ENCODE assay signal across 23 cellular contexts in the genomic region with DNA sequence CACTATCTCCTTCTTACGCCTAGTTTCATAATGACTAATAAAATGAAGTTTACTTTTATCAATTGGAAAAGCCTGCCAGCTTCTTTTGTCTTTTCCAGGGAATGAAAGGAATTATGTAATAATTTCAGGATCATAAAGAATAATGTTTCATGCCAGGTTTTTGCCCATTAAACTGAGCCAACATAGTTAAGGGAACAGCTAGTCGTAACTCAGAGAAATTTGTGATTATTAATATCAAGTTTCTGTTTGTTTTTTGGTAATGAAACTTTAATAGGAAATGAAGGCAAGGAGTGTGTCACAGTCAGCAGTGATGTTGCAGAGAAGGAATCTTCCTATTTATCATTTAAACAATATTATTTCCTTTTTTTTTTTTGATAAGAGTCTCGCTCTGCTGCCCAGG. TPM values are rescaled to one million over a fixed set of nuclear protein-coding genes. Genes with fewer than 3 reads are reported as not detected.
DNase-seq lines count a peak whose midpoint lies in the region; TF ChIP-seq lines count a peak whose summit lies in the region.
"Had no signal": no experiment of that assay in that cellular context is flagged by ENCODE, and none has a peak within 500 bp of the region (broad histone marks: within the 10 kb centered on the region; RNA-seq: fewer than 3 reads in every experiment).

No MANE protein-coding gene starts in this region.

- TF ChIP-seq EP300 in SK-N-SH (IDR thresholded peaks at IDR 0.05; ENCODE audit: borderline replicate concordance in 1 of 2, low read depth in 1 of 2, low read length in 1 of 2): no peak
- TF ChIP-seq EP300 in tibial nerve (IDR thresholded peaks at IDR 0.05): no peak

- CTCF ChIA-PET in SK-N-SH (lab: Yijun Ruan, JAX): interaction anchor here (0.6 to 0.9 kb wide), 2 partner anchors 247 to 1300 kb away, joined by 3 read pairs; no protein-coding TSS in a partner anchor

- H3K9me2 ChIP-seq in SK-N-SH: no peaks in the 10 kb centered on the region

- H3K27me3 ChIP-seq in SK-N-SH (ENCODE audit: insufficient read depth) (no peaks in the 10 kb centered on the region), neutrophil (no peaks in the 10 kb centered on the region), tibial nerve (no peaks in the 10 kb centered on the region)
- H3K27me3 ChIP-seq: SJSA1 had no signal

- no peak for TF ChIP-seq POLR2A in tibial nerve (IDR thresholded peaks at IDR 0.05)

- no peak for TF ChIP-seq CTCF in C4-2B (conservative IDR thresholded peaks at IDR 0.05)
- TF ChIP-seq CTCF in LNCaP clone FGC (IDR thresholded peaks at IDR 0.05; ENCODE audit: control insufficient read depth, extremely low read depth, insufficient read depth): no peak
- TF ChIP-seq CTCF in SK-N-SH (IDR thresholded peaks at IDR 0.05): no peak
- TF ChIP-seq CTCF in neutrophil (IDR thresholded peaks at IDR 0.05): no peak
- TF ChIP-seq CTCF in tibial nerve (IDR thresholded peaks at IDR 0.05): no peak

- H3K4me1 ChIP-seq in SK-N-SH (ENCODE audit: control insufficient read depth in 1 of 2, insufficient read depth in 2 of 2, low read depth in 1 of 2, low read length in 1 of 2) (peaks cover 0 to 4% of the 10 kb centered on the region in 2 experiments; a peak in 3 of 4 replicates), neutrophil (ENCODE audit: control insufficient read depth in 1 of 2, insufficient read depth in 1 of 2, low read depth in 1 of 2, low read length in 1 of 2) (peaks cover 98 to 100% of the 10 kb centered on the region in 2 experiments), tibial nerve (peaks cover 0 to 46% (median 8%) of the 10 kb centered on the region in 4 donors)

- whole genome bisulfite sequencing in SK-N-SH (ENCODE audit: low lambda C conversion rate): 88% methylated on average over 3 of the region's 3 CpGs
- 88 to 93% methylated on average over 3 of the region's 3 CpGs for WGBS in tibial nerve, 2 donors

- H3F3A ChIP-seq in SK-N-SH (replicated peaks; ENCODE audit: insufficient read depth): peaks cover 16% of the 10 kb centered on the region

- POLR2A ChIA-PET in SK-N-SH (lab: Yijun Ruan, JAX): no interaction called here

- no peak overlapping the region for H2AFZ ChIP-seq in SK-N-SH (ENCODE audit: low read depth)

- no peaks in the 10 kb centered on the region; the same call in 1 of the 2 replicates for H4K20me1 ChIP-seq in SK-N-SH (ENCODE audit: insufficient read depth)

- TF ChIP-seq RAD21 in SK-N-SH (IDR thresholded peaks at IDR 0.05; ENCODE audit: low read length): no peak

- H3K4me3 ChIP-seq in LNCaP clone FGC (ENCODE audit: low read depth, low read length) (no peak overlapping the region), SK-N-SH (ENCODE audit: low read depth in 2 of 2, low read length in 1 of 2) (no peak overlapping the region), neutrophil (ENCODE audit: low read depth in 1 of 2, low read length in 1 of 2) (peak overlapping the region in 1 of 2 experiments; percentile 47), tibial nerve (no peak overlapping the region)
- H3K4me3 ChIP-seq: A549, SJSA1 had no signal

- DNase-seq in LNCaP clone FGC (ENCODE audit: low read depth) (peak; percentile 95), SK-N-SH (no peak), NCI-H446 treated with DMSO at 0.1 percent for 48 hours (lab: John Stamatoyannopoulos, UW) (no peak), mesenteric fat pad (ENCODE audit: low spot score) (no peak), tibial nerve (ENCODE audit: low spot score in 2 of 2) (no peak)
- DNase-seq: AML-193, C1 segment of cervical spinal cord, DMS153, DND-41, Karpas-422, NCI-H1092 treated with DMSO at 0.1 percent for 48 hours, NCI-H1436, NCI-H187, NCI-H2081 treated with DMSO at 0.1 percent for 48 hours, NCI-H2171, NCI-H345, NCI-H524, NCI-H748 treated with DMSO at 0.1 percent for 48 hours, Right ventricle myocardium superior had no signal

- H3K9me3 ChIP-seq in SK-N-SH: no peaks in the 10 kb centered on the region
- no peaks in the 10 kb centered on the region for H3K9me3 ChIP-seq in neutrophil
- no peaks in the 10 kb centered on the region for H3K9me3 ChIP-seq in tibial nerve
- H3K9me3 ChIP-seq: A549, SJSA1 had no signal

- H3K4me2 ChIP-seq in SK-N-SH: no peak overlapping the region
- H3K4me2 ChIP-seq: A549 had no signal

- no peak overlapping the region for H3K9ac ChIP-seq in SK-N-SH

- H3K27ac ChIP-seq in C4-2B: peak overlapping the region; percentile 61
- H3K27ac ChIP-seq in SK-N-SH (ENCODE audit: low read depth in 2 of 2, low read length in 1 of 2): no peak overlapping the region
- H3K27ac ChIP-seq in neutrophil: peak overlapping the region; percentile 99
- H3K27ac ChIP-seq in tibial nerve: no peak overlapping the region
- H3K27ac ChIP-seq: A549, SJSA1 had no signal

- H3K36me3 ChIP-seq in SK-N-SH (replicated peaks in 1 of 2; ENCODE audit: control insufficient read depth in 1 of 2, insufficient read depth in 2 of 2, low read length in 1 of 2): peaks cover 15 to 19% of the 10 kb centered on the region in 2 experiments
- peaks cover 19% of the 10 kb centered on the region for H3K36me3 ChIP-seq in neutrophil
- peaks cover 7 to 24% (median 10%) of the 10 kb centered on the region in 3 donors for H3K36me3 ChIP-seq in tibial nerve

- H3K79me2 ChIP-seq in SK-N-SH (ENCODE audit: insufficient read depth): peaks cover 67% of the 10 kb centered on the region

TF ChIP-seq in SK-N-SH, 30 proteins besides CTCF, POLR2A, EP300 and RAD21:
- TF ChIP-seq, protein P1, sequence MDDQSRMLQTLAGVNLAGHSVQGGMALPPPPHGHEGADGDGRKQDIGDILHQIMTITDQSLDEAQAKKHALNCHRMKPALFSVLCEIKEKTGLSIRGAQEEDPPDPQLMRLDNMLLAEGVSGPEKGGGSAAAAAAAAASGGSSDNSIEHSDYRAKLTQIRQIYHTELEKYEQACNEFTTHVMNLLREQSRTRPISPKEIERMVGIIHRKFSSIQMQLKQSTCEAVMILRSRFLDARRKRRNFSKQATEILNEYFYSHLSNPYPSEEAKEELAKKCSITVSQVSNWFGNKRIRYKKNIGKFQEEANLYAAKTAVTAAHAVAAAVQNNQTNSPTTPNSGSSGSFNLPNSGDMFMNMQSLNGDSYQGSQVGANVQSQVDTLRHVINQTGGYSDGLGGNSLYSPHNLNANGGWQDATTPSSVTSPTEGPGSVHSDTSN (IDR thresholded peaks at IDR 0.05): 0 out of 2 replicates have a peak, but pooled peaks have one; percentile 6
- TF ChIP-seq, protein P2, sequence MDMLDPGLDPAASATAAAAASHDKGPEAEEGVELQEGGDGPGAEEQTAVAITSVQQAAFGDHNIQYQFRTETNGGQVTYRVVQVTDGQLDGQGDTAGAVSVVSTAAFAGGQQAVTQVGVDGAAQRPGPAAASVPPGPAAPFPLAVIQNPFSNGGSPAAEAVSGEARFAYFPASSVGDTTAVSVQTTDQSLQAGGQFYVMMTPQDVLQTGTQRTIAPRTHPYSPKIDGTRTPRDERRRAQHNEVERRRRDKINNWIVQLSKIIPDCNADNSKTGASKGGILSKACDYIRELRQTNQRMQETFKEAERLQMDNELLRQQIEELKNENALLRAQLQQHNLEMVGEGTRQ (IDR thresholded peaks at IDR 0.05; ENCODE audit: borderline replicate concordance, low read depth, low read length): no peak

RNA-seq across cellular contexts. Expression of gene NFIL3, which starts 10.7 kb away (rescaled TPM):
- polyA plus RNA-seq in SK-N-SH (2012; rRNA removed): 6.8 and 9.3 TPM in 2 replicates
- polyA plus RNA-seq in SK-N-SH (2012; cell fraction: cytosol; rRNA removed): 10.7 and 15.8 TPM in 2 replicates
- polyA plus RNA-seq in SK-N-SH (2012; cell fraction: nucleus; rRNA removed): 6.0 and 15.3 TPM in 2 replicates
- total RNA-seq in mesenteric fat pad (179 TPM), tibial nerve (10 to 100 TPM; 53.3 to 65.1 (median 57.3) TPM)

RNA-seq across cellular contexts. Expression of gene AUH, which starts 51.2 kb away (rescaled TPM):
- polyA plus RNA-seq in SK-N-SH (2012; rRNA removed): 6.2 and 7.6 TPM in 2 replicates
- 8.5 and 9.8 TPM in 2 replicates for polyA plus RNA-seq in SK-N-SH (2012; cell fraction: cytosol; rRNA removed)
- polyA plus RNA-seq in SK-N-SH (2012; cell fraction: nucleus; rRNA removed): 7.7 and 11.0 TPM in 2 replicates
- total RNA-seq in mesenteric fat pad (21.9 TPM), tibial nerve (10 to 100 TPM; 40.5 to 70.1 (median 44.9) TPM)

Comparison
In these comparisons a context has a peak if more than half of its experiments do, and no peak if none do; other contexts are left out.
1. H3K27ac ChIP-seq: peak in C4-2B (single experiment) and neutrophil (single experiment); none in SK-N-SH (0 of 2) and tibial nerve (0 of 4).